In the genomic region with DNA sequence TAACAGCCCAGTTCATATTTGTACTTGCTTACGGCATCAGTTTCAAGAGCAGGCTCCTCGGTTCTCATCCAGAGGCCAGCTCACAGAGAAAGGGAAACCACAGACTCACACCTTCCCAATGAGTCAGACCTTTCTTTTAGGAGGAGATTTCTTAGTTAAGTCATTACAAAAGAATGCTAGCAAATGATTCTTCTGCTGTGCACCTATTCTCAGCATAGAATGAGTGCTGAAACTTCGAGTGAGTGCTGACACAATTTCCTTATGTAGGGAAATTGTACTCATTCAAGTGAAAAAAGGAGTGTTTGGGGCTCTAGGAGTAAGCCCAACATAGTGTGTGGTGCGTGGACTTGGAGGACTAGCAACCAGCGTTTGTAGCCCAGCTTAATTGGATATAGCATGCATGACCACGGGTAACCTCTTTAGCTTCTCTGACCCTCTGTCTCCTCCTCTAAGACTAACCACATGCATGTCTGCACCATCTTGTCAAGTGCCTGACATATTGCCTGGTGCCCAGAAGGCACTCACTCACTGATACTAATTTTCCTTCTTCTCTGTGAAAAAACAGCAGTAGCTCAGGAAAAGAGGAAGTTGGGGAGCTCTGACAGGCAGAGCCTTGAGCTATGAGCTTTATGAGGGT, we compare ENCODE assay signal across 8 cellular contexts.
DNase-seq lines count a peak whose midpoint lies in the region; ATAC-seq and TF ChIP-seq lines count a peak whose summit lies in the region.

No MANE protein-coding gene starts in this region.

- no peak overlapping the region for H3K4me3 Mint-ChIP-seq in activated naive CD8-positive, alpha-beta T cell treated with anti-CD3 and anti-CD28 coated beads, Interleukin-2, amount 50 U/mL, for 24 hours

- H3K27me3 ChIP-seq in PC-3 (ENCODE audit: low read length) = no peaks in the 10 kb centered on the region

- no peak overlapping the region for H2AFZ ChIP-seq in PC-3 (ENCODE audit: low read length)

- H3K36me3 ChIP-seq in PC-3 (ENCODE audit: low read depth, low read length) = no peaks in the 10 kb centered on the region

- peaks cover 98% of the 10 kb centered on the region for H3K4me1 Mint-ChIP-seq in activated naive CD8-positive, alpha-beta T cell treated with anti-CD3 and anti-CD28 coated beads, Interleukin-2, amount 50 U/mL, for 24 hours

- BruUV-seq in PC-3 (replicated peaks; lab: Mats Ljungman, UMichigan) = no TSS peak

- intact Hi-C loops in PC-3 (cut with micrococcal nuclease) = loop anchor here (2.0 kb wide), 1 partner anchor 127 kb away; no protein-coding TSS in a partner anchor

- ATAC-seq in HG02943 (IDR thresholded peaks at IDR 0.05; ENCODE audit: low read depth, unreplicated experiment) (peak; percentile 36), PC-3 (peak; percentile 92), left lobe of liver (no peak)
- peak; percentile 86 for ATAC-seq in activated naive CD8-positive, alpha-beta T cell treated with anti-CD3 and anti-CD28 coated beads, Interleukin-2, amount 50 U/mL, for 24 hours

- no peaks in the 10 kb centered on the region for H4K20me1 ChIP-seq in PC-3 (ENCODE audit: low read length)

- peak overlapping the region; percentile 68 for H3K27ac ChIP-seq in PC-3 (ENCODE audit: low read length)

- H3K4me1 ChIP-seq in PC-3 (ENCODE audit: insufficient read depth, low read length) = peaks cover 36% of the 10 kb centered on the region

- H3K79me2 ChIP-seq in PC-3 (ENCODE audit: low read length) = no peaks in the 10 kb centered on the region

- peaks cover 2% of the 10 kb centered on the region for H3K36me3 Mint-ChIP-seq in activated naive CD8-positive, alpha-beta T cell treated with anti-CD3 and anti-CD28 coated beads, Interleukin-2, amount 50 U/mL, for 24 hours (ENCODE audit: low read depth)

- DNase-seq in activated CD8-positive, alpha-beta memory T cell treated with anti-CD3 and anti-CD28 coated beads for 24 hours = peak; percentile 74
- no peak for DNase-seq in activated CD8-positive, alpha-beta memory T cell treated with anti-CD3 and anti-CD28 coated beads, Interleukin-2, amount 50 U/mL, for 48 hours
- peak; percentile 94 for DNase-seq in PC-3
- DNase-seq in activated naive CD8-positive, alpha-beta T cell treated with anti-CD3 and anti-CD28 coated beads, Interleukin-2, amount 50 U/mL, for 24 hours = peak; percentile 48
- DNase-seq in medulla oblongata (ENCODE audit: extremely low spot score) = peak; percentile 49
- DNase-seq in NCI-H524 treated with DMSO at 0.1 percent for 48 hours (lab: John Stamatoyannopoulos, UW) = no peak
- DNase-seq in left lobe of liver (ENCODE audit: low spot score) = no peak

- TF ChIP-seq CTCF in PC-3 (conservative IDR thresholded peaks at IDR 0.05; ENCODE audit: low read depth, low read length) = no peak

- no peaks in the 10 kb centered on the region for H3K27me3 Mint-ChIP-seq in activated naive CD8-positive, alpha-beta T cell treated with anti-CD3 and anti-CD28 coated beads, Interleukin-2, amount 50 U/mL, for 24 hours

- CTCF ChIA-PET in PC-3 (lab: Charles Lee) = no interaction called here

- H3K27ac Mint-ChIP-seq in activated naive CD8-positive, alpha-beta T cell treated with anti-CD3 and anti-CD28 coated beads, Interleukin-2, amount 50 U/mL, for 24 hours = peak overlapping the region; percentile 80

- H3K4me3 ChIP-seq in PC-3 (ENCODE audit: low read length) = no peak overlapping the region

- H3K9me3 Mint-ChIP-seq in activated naive CD8-positive, alpha-beta T cell treated with anti-CD3 and anti-CD28 coated beads, Interleukin-2, amount 50 U/mL, for 24 hours = no peaks in the 10 kb centered on the region

- H3K9ac ChIP-seq in PC-3 (ENCODE audit: low read length) = no peak overlapping the region; the same call in 1 of the 2 replicates

- no peaks in the 10 kb centered on the region for H3K9me3 ChIP-seq in PC-3 (ENCODE audit: low read length)

- POLR2A ChIA-PET in PC-3 (lab: Charles Lee; ENCODE audit: unreplicated experiment) = no interaction called here

- peak overlapping the region; percentile 46 for H3K4me2 ChIP-seq in PC-3 (ENCODE audit: low read length)

- H3F3A ChIP-seq in PC-3 (ENCODE audit: low read length, unreplicated experiment) = no peaks in the 10 kb centered on the region

- H3K9me2 ChIP-seq in PC-3 (replicated peaks; ENCODE audit: low read length) = no peaks in the 10 kb centered on the region

Comparison
In these comparisons a context has a peak if more than half of its experiments do, and no peak if none do; other contexts are left out.
1. DNase-seq: peak in activated CD8-positive, alpha-beta memory T cell treated with anti-CD3 and anti-CD28 coated beads for 24 hours (single experiment), PC-3 (single experiment), activated naive CD8-positive, alpha-beta T cell treated with anti-CD3 and anti-CD28 coated beads, Interleukin-2, amount 50 U/mL, for 24 hours (single experiment) and medulla oblongata (single experiment); none in activated CD8-positive, alpha-beta memory T cell treated with anti-CD3 and anti-CD28 coated beads, Interleukin-2, amount 50 U/mL, for 48 hours (single experiment), NCI-H524 treated with DMSO at 0.1 percent for 48 hours (single experiment) and left lobe of liver (single experiment).